In the genomic region with DNA sequence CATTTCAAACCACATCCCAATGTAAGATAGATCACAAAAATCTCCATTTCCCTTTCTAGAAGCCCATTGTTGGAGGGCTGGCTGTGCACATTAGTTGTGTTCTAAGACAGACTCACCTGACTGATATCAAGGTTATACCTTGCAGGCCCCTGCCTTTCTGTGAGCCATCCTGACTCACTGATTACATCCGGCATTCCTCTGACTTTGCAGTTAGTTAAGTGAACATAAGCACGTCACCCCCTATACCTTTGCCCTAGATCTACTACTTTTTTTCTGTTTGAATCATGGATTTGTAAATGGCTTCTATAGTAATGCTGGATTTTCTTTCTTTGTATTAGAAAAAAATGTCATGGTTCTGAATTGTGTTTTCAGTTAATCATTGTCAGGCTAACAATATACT, we compare ENCODE assay signal across 16 cellular contexts.
DNase-seq lines count a peak whose midpoint lies in the region; ATAC-seq, FAIRE-seq and TF ChIP-seq lines count a peak whose summit lies in the region.
"Had no signal": no experiment of that assay in that cellular context is flagged by ENCODE, and none has a peak within 500 bp of the region (broad histone marks: within the 10 kb centered on the region; RNA-seq: fewer than 3 reads in every experiment).

No MANE protein-coding gene starts in this region.

- H3K9me3 ChIP-seq in trophoblast cell (ENCODE audit: insufficient read depth, low read depth, low read length): no peaks in the 10 kb centered on the region
- H3K9me3 ChIP-seq: BLaER1, tibial nerve had no signal

- H3K79me1 ChIP-seq in trophoblast cell (ENCODE audit: low read length): no peaks in the 10 kb centered on the region

- no peaks in the 10 kb centered on the region for H3K27me3 ChIP-seq in trophoblast cell (ENCODE audit: insufficient read depth, low read length)
- H3K27me3 ChIP-seq: BLaER1, tibial nerve had no signal

- no peak overlapping the region for H3K4me2 ChIP-seq in trophoblast cell (ENCODE audit: low read length)
- H3K4me2 ChIP-seq: BLaER1 had no signal

- H3K23ac ChIP-seq in trophoblast cell (ENCODE audit: low read length): no peak overlapping the region

- no CpG with 5 or more reads among the region's 2 CpGs for WGBS in trophoblast cell (ENCODE audit: extremely low coverage, insufficient coverage, insufficient read length)

- no peak overlapping the region for H2BK5ac ChIP-seq in trophoblast cell (ENCODE audit: low read depth, low read length, poor library complexity)

- ATAC-seq in esophagus mucosa (peak; percentile 93), HG03097 (IDR thresholded peaks at IDR 0.05; ENCODE audit: low FRiP score, unreplicated experiment) (no peak)

- peak; percentile 16 for DNase-seq in EH (ENCODE audit: low read depth)
- peak; percentile 92 for DNase-seq in RCC 7860 (ENCODE audit: low spot score)
- DNase-seq in trophoblast cell: peak; percentile 91 to 94
- DNase-seq in NCI-H82 (lab: John Stamatoyannopoulos, UW): no peak
- no peak for DNase-seq in NOMO-1 (lab: John Stamatoyannopoulos, UW; ENCODE audit: unreplicated experiment in 2 of 2)
- no peak for DNase-seq in GM12891 (ENCODE audit: insufficient read length, low spot score)
- DNase-seq: H7, MM.1S, NCI-H2081 treated with DMSO at 0.1 percent for 48 hours had no signal

- H3K9ac ChIP-seq in trophoblast cell (ENCODE audit: low read length): no peak overlapping the region
- H3K9ac ChIP-seq: BLaER1, parathyroid adenoma had no signal

- H2AFZ ChIP-seq in trophoblast cell (ENCODE audit: insufficient read depth, low read length, poor library complexity): no peak overlapping the region
- H2AFZ ChIP-seq: parathyroid adenoma had no signal

- H3K4me1 ChIP-seq in trophoblast cell (ENCODE audit: control insufficient read depth in 1 of 2, insufficient read depth in 2 of 2, low read length in 2 of 2): no peaks in the 10 kb centered on the region
- H3K4me1 ChIP-seq: BLaER1, parathyroid adenoma, tibial nerve had no signal

- H3K14ac ChIP-seq in trophoblast cell (ENCODE audit: low read length): no peak overlapping the region

- H4K91ac ChIP-seq in trophoblast cell (ENCODE audit: low read depth, low read length): no peak overlapping the region

- no peaks in the 10 kb centered on the region for H3K36me3 ChIP-seq in trophoblast cell (ENCODE audit: control insufficient read depth in 1 of 2, insufficient read depth in 2 of 2, low read length in 2 of 2)

- no peak overlapping the region for H2BK120ac ChIP-seq in trophoblast cell (ENCODE audit: insufficient read depth, low read length, poor library complexity)

- H3K4ac ChIP-seq in trophoblast cell (ENCODE audit: low read depth, low read length): no peak overlapping the region

- H3K27ac ChIP-seq in trophoblast cell (ENCODE audit: low read depth, low read length): no peak overlapping the region
- H3K27ac ChIP-seq: BLaER1, coronary artery, HL-60, parathyroid adenoma, tibial nerve had no signal

- no peak overlapping the region for H4K8ac ChIP-seq in trophoblast cell (ENCODE audit: low read depth, low read length)

- peak; percentile 94 for FAIRE-seq in RCC 7860 (lab: Jason Lieb, UNC)
- FAIRE-seq in GM12891 (lab: Jason Lieb, UNC): no peak

- TF ChIP-seq POLR2A in GM12891 (IDR thresholded peaks at IDR 0.05; ENCODE audit: low read depth, low read length): no peak

- no peaks in the 10 kb centered on the region for H3K79me2 ChIP-seq in trophoblast cell (ENCODE audit: control insufficient read depth, insufficient read depth, low read length, poor library complexity)
- H3K79me2 ChIP-seq: parathyroid adenoma had no signal

- no peak overlapping the region for H3K18ac ChIP-seq in trophoblast cell (ENCODE audit: low read length)

- H2AK5ac ChIP-seq in trophoblast cell (ENCODE audit: low read length): no peak overlapping the region

- H2BK12ac ChIP-seq in trophoblast cell (ENCODE audit: low read length): no peak overlapping the region

- no peak overlapping the region for H4K12ac ChIP-seq in trophoblast cell (ENCODE audit: low read depth, low read length)

- no peak overlapping the region for H3K4me3 ChIP-seq in trophoblast cell (ENCODE audit: low read depth, low read length)
- H3K4me3 ChIP-seq: BLaER1, coronary artery, tibial nerve had no signal

TF ChIP-seq in GM12891, 5 proteins besides CTCF, POLR2A, EP300 and RAD21:
- no peak for TF ChIP-seq PAX5 (IDR thresholded peaks at IDR 0.05; ENCODE audit: insufficient read depth, low read length, severe bottlenecking)
- TF ChIP-seq POLR2AphosphoS5 (IDR thresholded peaks at IDR 0.05; ENCODE audit: low read depth, low read length): no peak
- TF ChIP-seq SPI1 (IDR thresholded peaks at IDR 0.05; ENCODE audit: low read depth, low read length): no peak

Comparison
In these comparisons a context has a peak if more than half of its experiments do, and no peak if none do; other contexts are left out.
1. DNase-seq: peak in EH (single experiment), RCC 7860 (single experiment) and trophoblast cell (2 of 2); none in NCI-H82 (single experiment), NOMO-1 (0 of 2) and GM12891 (single experiment).